ENCODE assay signal across 2 cellular contexts in genomic region chr11:67700141-67700540, GRCh38.
TF ChIP-seq lines count a peak whose summit lies in the region.

No MANE protein-coding gene starts in this region.

TF ChIP-seq in Ishikawa, 13 proteins besides CTCF, POLR2A, EP300 and RAD21 (continued from another document):
- no peak for TF ChIP-seq REST (IDR thresholded peaks at IDR 0.05; ENCODE audit: low read depth)

TF ChIP-seq in WTC11, 78 proteins besides CTCF, POLR2A, EP300 and RAD21 (continued from another document):
- TF ChIP-seq, protein P1, sequence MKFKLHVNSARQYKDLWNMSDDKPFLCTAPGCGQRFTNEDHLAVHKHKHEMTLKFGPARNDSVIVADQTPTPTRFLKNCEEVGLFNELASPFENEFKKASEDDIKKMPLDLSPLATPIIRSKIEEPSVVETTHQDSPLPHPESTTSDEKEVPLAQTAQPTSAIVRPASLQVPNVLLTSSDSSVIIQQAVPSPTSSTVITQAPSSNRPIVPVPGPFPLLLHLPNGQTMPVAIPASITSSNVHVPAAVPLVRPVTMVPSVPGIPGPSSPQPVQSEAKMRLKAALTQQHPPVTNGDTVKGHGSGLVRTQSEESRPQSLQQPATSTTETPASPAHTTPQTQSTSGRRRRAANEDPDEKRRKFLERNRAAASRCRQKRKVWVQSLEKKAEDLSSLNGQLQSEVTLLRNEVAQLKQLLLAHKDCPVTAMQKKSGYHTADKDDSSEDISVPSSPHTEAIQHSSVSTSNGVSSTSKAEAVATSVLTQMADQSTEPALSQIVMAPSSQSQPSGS (CRISPR knock-in tag; IDR thresholded peaks at IDR 0.05; ENCODE audit: borderline replicate concordance, low read depth), result no peak
- TF ChIP-seq ARID4B (CRISPR knock-in tag; IDR thresholded peaks at IDR 0.05; ENCODE audit: borderline replicate concordance) (no peak), HMGA2 (CRISPR knock-in tag; IDR thresholded peaks at IDR 0.05) (no peak)
- TF ChIP-seq, protein P2, sequence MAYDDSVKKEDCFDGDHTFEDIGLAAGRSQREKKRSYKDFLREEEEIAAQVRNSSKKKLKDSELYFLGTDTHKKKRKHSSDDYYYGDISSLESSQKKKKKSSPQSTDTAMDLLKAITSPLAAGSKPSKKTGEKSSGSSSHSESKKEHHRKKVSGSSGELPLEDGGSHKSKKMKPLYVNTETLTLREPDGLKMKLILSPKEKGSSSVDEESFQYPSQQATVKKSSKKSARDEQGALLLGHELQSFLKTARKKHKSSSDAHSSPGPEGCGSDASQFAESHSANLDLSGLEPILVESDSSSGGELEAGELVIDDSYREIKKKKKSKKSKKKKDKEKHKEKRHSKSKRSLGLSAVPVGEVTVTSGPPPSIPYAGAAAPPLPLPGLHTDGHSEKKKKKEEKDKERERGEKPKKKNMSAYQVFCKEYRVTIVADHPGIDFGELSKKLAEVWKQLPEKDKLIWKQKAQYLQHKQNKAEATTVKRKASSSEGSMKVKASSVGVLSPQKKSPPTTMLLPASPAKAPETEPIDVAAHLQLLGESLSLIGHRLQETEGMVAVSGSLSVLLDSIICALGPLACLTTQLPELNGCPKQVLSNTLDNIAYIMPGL (CRISPR knock-in tag; IDR thresholded peaks at IDR 0.05), result no peak
